ENCODE assay signal across 29 cellular contexts in genomic region chr17:11535231-11535630, GRCh38.
"Had no signal": no experiment of that assay in that cellular context is flagged by ENCODE, and none has a peak within 500 bp of the region (broad histone marks: within the 10 kb centered on the region; RNA-seq: fewer than 3 reads in every experiment).

No MANE protein-coding gene starts in this region.

- DNase-seq: activated CD4-positive, alpha-beta T cell treated with anti-CD3 and anti-CD28 coated beads, Interleukin-2, amount 10 ng/mL, durations not matched to agents 24 days and 14 days; activated CD4-positive, alpha-beta T cell treated with anti-CD3 and anti-CD28 coated beads, Interleukin-2, amount 50 U/mL, for 4 hours; activated CD8-positive, alpha-beta T cell treated with anti-CD3 and anti-CD28 coated beads for 36 hours; activated gamma-delta T cell; activated naive CD4-positive, alpha-beta T cell treated with Interleukin-2 at 50 U/mL for 16 hours; activated T-cell treated with anti-CD3 and anti-CD28 coated beads, Interleukin-2, amount 50 U/mL, for 24 hours; adrenal gland; caudate nucleus; cerebellar nuclear complex; Kasumi-1; MM.1S; MV-4-11; NCI-H1092; NCI-H1436 treated with DMSO at 0.1 percent for 48 hours; NCI-H1694 treated with DMSO at 0.1 percent for 48 hours; NCI-H2029; NCI-H345; NCI-H524 treated with DMSO at 0.1 percent for 48 hours; PC-9; SIG-M5; T-helper 1 cell; T-helper 2 cell; T-helper 9 cell had no signal

- ATAC-seq: activated CD8-positive, alpha-beta T cell treated with anti-CD3 and anti-CD28 coated beads for 36 hours; activated naive CD4-positive, alpha-beta T cell treated with anti-CD3 and anti-CD28 coated beads, Interleukin-2, amount 50 U/mL, for 72 hours; Right ventricle myocardium inferior; SK-N-SH treated with all-trans-retinoic acid at 6 μM for 48 hours had no signal

- H3K9me3 ChIP-seq: adrenal gland had no signal

- H3K4me1 ChIP-seq: adrenal gland had no signal

- H3K27ac Mint-ChIP-seq: activated CD4-positive, alpha-beta T cell treated with anti-CD3 and anti-CD28 coated beads, Interleukin-2, amount 10 ng/mL, durations not matched to agents 24 days and 14 days; activated CD8-positive, alpha-beta T cell treated with anti-CD3 and anti-CD28 coated beads for 36 hours; activated naive CD4-positive, alpha-beta T cell treated with anti-CD3 and anti-CD28 coated beads, Interleukin-2, amount 50 U/mL, for 72 hours; activated T-cell treated with anti-CD3 and anti-CD28 coated beads, Interleukin-2, amount 50 U/mL, for 24 hours; activated T-helper 2 cell treated with anti-CD3 and anti-CD28 coated beads, Interferon-gamma antibody, Interleukin-2, Interleukin-4, amounts not matched to agents 10 μg/mL and 5 μg/mL and 100 μg/mL, durations not matched to agents 14 hours and 24 hours and 36 hours; brain had no signal

- H3K4me1 Mint-ChIP-seq: activated CD4-positive, alpha-beta T cell treated with anti-CD3 and anti-CD28 coated beads, Interleukin-2, amount 10 ng/mL, durations not matched to agents 24 days and 14 days; brain had no signal

- H3K4me3 ChIP-seq: adrenal gland, PC-9 had no signal

- H3K27ac ChIP-seq: adrenal gland, PC-9, RWPE1 had no signal

- H3K36me3 Mint-ChIP-seq: brain had no signal

- H3K36me3 ChIP-seq: adrenal gland had no signal

- H2AFZ ChIP-seq: PC-9 had no signal

- H3K4me2 ChIP-seq: PC-9 had no signal

- H3K27me3 ChIP-seq: adrenal gland had no signal

- H3K27me3 Mint-ChIP-seq: activated CD4-positive, alpha-beta T cell treated with anti-CD3 and anti-CD28 coated beads, Interleukin-2, amount 10 ng/mL, durations not matched to agents 24 days and 14 days; activated CD8-positive, alpha-beta T cell treated with anti-CD3 and anti-CD28 coated beads for 36 hours; activated T-cell treated with anti-CD3 and anti-CD28 coated beads, Interleukin-2, amount 50 U/mL, for 24 hours had no signal

- H3K4me3 Mint-ChIP-seq: activated CD4-positive, alpha-beta T cell treated with anti-CD3 and anti-CD28 coated beads, Interleukin-2, amount 10 ng/mL, durations not matched to agents 24 days and 14 days; activated CD8-positive, alpha-beta T cell treated with anti-CD3 and anti-CD28 coated beads for 36 hours; activated T-cell treated with anti-CD3 and anti-CD28 coated beads, Interleukin-2, amount 50 U/mL, for 24 hours; brain had no signal
